ENCODE assay signal across 8 cellular contexts in genomic region chr9:2623046-2623865, GRCh38. TPM values are rescaled to one million over a fixed set of nuclear protein-coding genes. Genes with fewer than 3 reads are reported as not detected.
DNase-seq lines count a peak whose midpoint lies in the region; ATAC-seq and TF ChIP-seq lines count a peak whose summit lies in the region.

No MANE protein-coding gene starts in this region.

- no peaks in the 10 kb centered on the region for H4K20me1 ChIP-seq in MM.1S (ENCODE audit: insufficient read depth, low read length)

- H3K36me3 ChIP-seq in MM.1S (replicated peaks; ENCODE audit: insufficient read depth, low read length) = no peaks in the 10 kb centered on the region

- H3K9me3 Mint-ChIP-seq in activated naive CD4-positive, alpha-beta T cell treated with anti-CD3 and anti-CD28 coated beads, Interleukin-2, amount 10 ng/mL, durations not matched to agents 7 days and 5 days = no peaks in the 10 kb centered on the region
- peaks cover 0 to under 1% of the 10 kb centered on the region in 2 donors for H3K9me3 Mint-ChIP-seq in activated naive CD4-positive, alpha-beta T cell treated with anti-CD3 and anti-CD28 coated beads, Interleukin-2, amount 50 U/mL, for 72 hours
- H3K9me3 Mint-ChIP-seq in activated naive CD4-positive, alpha-beta T cell treated with anti-CD3 and anti-CD28 coated beads, Interleukin-2, amount 50 U/mL, for 24 hours = peaks cover 3% of the 10 kb centered on the region
- H3K9me3 Mint-ChIP-seq in neural crest cell = peaks cover 1% of the 10 kb centered on the region

- no peak for TF ChIP-seq CTCF in MM.1S (IDR thresholded peaks at IDR 0.05; ENCODE audit: low read length)
- TF ChIP-seq CTCF in neural crest cell (conservative IDR thresholded peaks at IDR 0.05) = no peak

- H3K27me3 Mint-ChIP-seq in activated naive CD4-positive, alpha-beta T cell treated with anti-CD3 and anti-CD28 coated beads, Interleukin-2, amount 10 ng/mL, durations not matched to agents 7 days and 5 days = peaks cover 67% of the 10 kb centered on the region
- peaks cover 57% of the 10 kb centered on the region for H3K27me3 Mint-ChIP-seq in activated naive CD4-positive, alpha-beta T cell treated with anti-CD3 and anti-CD28 coated beads, Interleukin-2, amount 50 U/mL, for 24 hours
- H3K27me3 Mint-ChIP-seq in neural crest cell (ENCODE audit: low read depth) = peaks cover 29% of the 10 kb centered on the region

- H3K27ac Mint-ChIP-seq in activated naive CD4-positive, alpha-beta T cell treated with anti-CD3 and anti-CD28 coated beads, Interleukin-2, amount 10 ng/mL, durations not matched to agents 7 days and 5 days = peak overlapping the region; percentile 12
- H3K27ac Mint-ChIP-seq in activated naive CD4-positive, alpha-beta T cell treated with anti-CD3 and anti-CD28 coated beads, Interleukin-2, amount 50 U/mL, for 72 hours = no peak overlapping the region
- H3K27ac Mint-ChIP-seq in activated naive CD4-positive, alpha-beta T cell treated with anti-CD3 and anti-CD28 coated beads, Interleukin-2, amount 50 U/mL, for 24 hours = no peak overlapping the region
- H3K27ac Mint-ChIP-seq in neural crest cell (ENCODE audit: unreplicated experiment) = no peak overlapping the region

- H3K27me3 ChIP-seq in MM.1S (replicated peaks; ENCODE audit: insufficient read depth, low read length) = no peaks in the 10 kb centered on the region

- peaks cover 1% of the 10 kb centered on the region for H3K36me3 Mint-ChIP-seq in activated naive CD4-positive, alpha-beta T cell treated with anti-CD3 and anti-CD28 coated beads, Interleukin-2, amount 10 ng/mL, durations not matched to agents 7 days and 5 days
- peaks cover 14 to 27% of the 10 kb centered on the region in 2 donors for H3K36me3 Mint-ChIP-seq in activated naive CD4-positive, alpha-beta T cell treated with anti-CD3 and anti-CD28 coated beads, Interleukin-2, amount 50 U/mL, for 72 hours
- H3K36me3 Mint-ChIP-seq in activated naive CD4-positive, alpha-beta T cell treated with anti-CD3 and anti-CD28 coated beads, Interleukin-2, amount 50 U/mL, for 24 hours = no peaks in the 10 kb centered on the region
- peaks cover 2% of the 10 kb centered on the region for H3K36me3 Mint-ChIP-seq in neural crest cell (ENCODE audit: low read depth)

- peak overlapping the region; percentile 75 for H3K4me3 Mint-ChIP-seq in activated naive CD4-positive, alpha-beta T cell treated with anti-CD3 and anti-CD28 coated beads, Interleukin-2, amount 10 ng/mL, durations not matched to agents 7 days and 5 days
- H3K4me3 Mint-ChIP-seq in activated naive CD4-positive, alpha-beta T cell treated with anti-CD3 and anti-CD28 coated beads, Interleukin-2, amount 50 U/mL, for 24 hours = peak overlapping the region; percentile 72
- peak overlapping the region; percentile 93 for H3K4me3 Mint-ChIP-seq in neural crest cell

- no peak overlapping the region for H3K27ac ChIP-seq in MM.1S (ENCODE audit: low read length)

- no peaks in the 10 kb centered on the region for H3K9me2 ChIP-seq in MM.1S (replicated peaks; ENCODE audit: insufficient read depth, low read length)

- CTCF ChIA-PET in activated naive CD4-positive, alpha-beta T cell treated with anti-CD3 and anti-CD28 coated beads, Interleukin-2, amount 10 ng/mL, durations not matched to agents 7 days and 5 days (lab: Charles Lee) = interaction anchor here (0.7 to 1.2 kb wide), 3 partner anchors 11 to 1731 kb away, joined by 3 read pairs; no protein-coding TSS in a partner anchor

- intact Hi-C loops in Right ventricle myocardium superior (cut with DNase I) = loop anchor here (10.0 kb wide), 1 partner anchor 58 kb away; no protein-coding TSS in a partner anchor

- H3K4me2 ChIP-seq in MM.1S (ENCODE audit: low read depth, low read length) = peak overlapping the region; percentile 81

- no peaks in the 10 kb centered on the region for H3F3A ChIP-seq in MM.1S (ENCODE audit: insufficient read depth, low read length)

- peak overlapping the region; percentile 70 for H3K4me3 ChIP-seq in MM.1S (ENCODE audit: low read length)

- no peaks in the 10 kb centered on the region for H3K9me3 ChIP-seq in MM.1S (replicated peaks; ENCODE audit: insufficient read depth, low read length)

- no peaks in the 10 kb centered on the region for H3K79me2 ChIP-seq in MM.1S (ENCODE audit: low read length)

- no peak overlapping the region for H3K9ac ChIP-seq in MM.1S (ENCODE audit: low read length)

- H3K4me1 ChIP-seq in MM.1S (ENCODE audit: low read length) = 0 out of 2 replicates have a peak, but pooled peaks cover 4% of the 10 kb centered on the region

- in situ Hi-C loops in KBM-7 (cut with MboI; ENCODE audit: low pct_unique_long_range_greater_than_20kb, low sequenced_read_pairs) = no loop called here

- H2AFZ ChIP-seq in MM.1S (ENCODE audit: low read length) = no peak overlapping the region

- peaks cover 16% of the 10 kb centered on the region for H3K4me1 Mint-ChIP-seq in activated naive CD4-positive, alpha-beta T cell treated with anti-CD3 and anti-CD28 coated beads, Interleukin-2, amount 10 ng/mL, durations not matched to agents 7 days and 5 days
- H3K4me1 Mint-ChIP-seq in activated naive CD4-positive, alpha-beta T cell treated with anti-CD3 and anti-CD28 coated beads, Interleukin-2, amount 50 U/mL, for 24 hours = peaks cover 21% of the 10 kb centered on the region
- peaks cover 35% of the 10 kb centered on the region for H3K4me1 Mint-ChIP-seq in neural crest cell

- no peak for ATAC-seq in activated naive CD4-positive, alpha-beta T cell treated with anti-CD3 and anti-CD28 coated beads, Interleukin-2, amount 50 U/mL, for 72 hours
- ATAC-seq in Right ventricle myocardium superior (ENCODE audit: poor library complexity) = peak; percentile 62
- ATAC-seq in HG03108 (IDR thresholded peaks at IDR 0.05; ENCODE audit: unreplicated experiment) = no peak

- DNase-seq in activated naive CD4-positive, alpha-beta T cell treated with anti-CD3 and anti-CD28 coated beads, Interleukin-2, amount 10 ng/mL, durations not matched to agents 7 days and 5 days = no peak
- DNase-seq in activated naive CD4-positive, alpha-beta T cell treated with anti-CD3 and anti-CD28 coated beads, Interleukin-2, amount 50 U/mL, for 72 hours (ENCODE audit: low spot score in 2 of 2) = no peak
- DNase-seq in MM.1S (no peak), Right ventricle myocardium superior (peak; percentile 74), neural crest cell (ENCODE audit: low read depth, low spot score) (peak; percentile 51), KBM-7 (no peak)

RNA-seq across cellular contexts. Expression of gene VLDLR, which starts 1.7 kb away (rescaled TPM):
- 10 to 100 TPM in 1 of 2 donors, under 1 TPM in 1; 0.98 to 11.9 TPM for total RNA-seq in activated naive CD4-positive, alpha-beta T cell treated with anti-CD3 and anti-CD28 coated beads, Interleukin-2, amount 50 U/mL, for 72 hours
- total RNA-seq in Right ventricle myocardium superior (121 TPM), neural crest cell (20.2 and 20.3 TPM in 2 replicates)

Comparison
In these comparisons a context has a peak if more than half of its experiments do, and no peak if none do; other contexts are left out.
1. DNase-seq: peak in Right ventricle myocardium superior (single experiment) and neural crest cell (single experiment); none in activated naive CD4-positive, alpha-beta T cell treated with anti-CD3 and anti-CD28 coated beads, Interleukin-2, amount 10 ng/mL, durations not matched to agents 7 days and 5 days (single experiment), activated naive CD4-positive, alpha-beta T cell treated with anti-CD3 and anti-CD28 coated beads, Interleukin-2, amount 50 U/mL, for 72 hours (0 of 2), MM.1S (single experiment) and KBM-7 (single experiment).
2. Peak in every context shown above with its lines, with median percentiles within 50 percentile points of each other: H3K4me3 Mint-ChIP-seq.